ENCODE assay signal across 20 cellular contexts in the genomic region with DNA sequence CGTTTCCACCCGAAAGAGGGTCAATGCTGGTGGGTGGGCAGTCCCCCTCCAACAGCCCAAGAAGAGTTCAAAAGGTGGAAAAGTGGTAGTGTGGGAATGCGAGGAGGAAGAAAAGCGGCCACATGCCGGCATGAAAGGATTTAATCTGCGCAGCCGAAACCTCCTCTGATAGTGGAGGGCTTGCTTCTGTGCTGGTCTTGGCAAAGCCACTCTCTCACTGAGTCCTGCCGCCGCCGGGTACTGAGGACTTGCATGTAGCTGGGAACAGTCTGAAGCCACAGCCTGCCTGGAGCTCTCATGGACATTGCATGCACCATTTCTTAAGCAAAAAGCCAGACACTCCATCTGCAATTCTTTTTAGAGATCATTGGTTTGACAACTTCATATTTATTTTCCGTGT.
A peak's percentile ranks its signal among the peaks of the same experiment; 100 is the strongest.
DNase-seq lines count a peak whose midpoint lies in the region; ATAC-seq and TF ChIP-seq lines count a peak whose summit lies in the region.
"Had no signal": no experiment of that assay in that cellular context is flagged by ENCODE, and none has a peak within 500 bp of the region (broad histone marks: within the 10 kb centered on the region; RNA-seq: fewer than 3 reads in every experiment).

No MANE protein-coding gene starts in this region.

- DNase-seq in G401 (ENCODE audit: low spot score) (peak; percentile 91), caudate nucleus (lab: John Stamatoyannopoulos, UW) (peak in 33 of 61 donors; percentile 17 to 72 (median 43)), retinal pigment epithelial cell (ENCODE audit: low read depth) (no peak), T1000 (lab: John Stamatoyannopoulos, UW) (no peak)
- DNase-seq in central memory CD4-positive, alpha-beta T cell: no peak
- DNase-seq: activated CD4-positive, alpha-beta T cell treated with anti-CD3 and anti-CD28 coated beads for 48 hours; activated CD8-positive, alpha-beta memory T cell treated with anti-CD3 and anti-CD28 coated beads, Interleukin-2, amount 50 U/mL, for 4 hours; gastrocnemius medialis; H9; lower lobe of right lung; naive thymus-derived CD4-positive, alpha-beta T cell; NCI-H2081; NCI-H524; OCI-M1; right lobe of liver; stomach; T-helper 9 cell had no signal

- H3K27me3 ChIP-seq in layer of hippocampus (ENCODE audit: control insufficient read depth, insufficient read depth, low read length): no peaks in the 10 kb centered on the region
- H3K27me3 ChIP-seq: right lobe of liver had no signal

- no peak for TF ChIP-seq CTCF in retinal pigment epithelial cell (conservative IDR thresholded peaks at IDR 0.05; ENCODE audit: low read depth, low read length)

- in situ Hi-C loops in G401 (cut with HindIII; ENCODE audit: low sequenced_read_pairs): no loop called here

- no peak for ATAC-seq in GM18870 (IDR thresholded peaks at IDR 0.05; ENCODE audit: unreplicated experiment)
- ATAC-seq: gastrocnemius medialis; lower lobe of right lung; naive thymus-derived CD4-positive, alpha-beta T cell; right lobe of liver had no signal

- H3K4me3 ChIP-seq in retinal pigment epithelial cell (ENCODE audit: low read length): peak overlapping the region; percentile 27
- H3K4me3 ChIP-seq: coronary artery, gastrocnemius medialis, lower lobe of right lung, right lobe of liver, stomach had no signal

- H3K27ac ChIP-seq in caudate nucleus (ENCODE audit: low read depth, low read length): peak overlapping the region; percentile 71
- H3K27ac ChIP-seq in layer of hippocampus (ENCODE audit: low read depth, low read length): peak overlapping the region; percentile 43
- H3K27ac ChIP-seq: coronary artery, gastrocnemius medialis, lower lobe of right lung, right lobe of liver, stomach had no signal

Comparison
In these comparisons a context has a peak if more than half of its experiments do, and no peak if none do; other contexts are left out.
1. DNase-seq: peak in G401 (single experiment) and caudate nucleus (33 of 61); none in retinal pigment epithelial cell (single experiment), T1000 (single experiment) and central memory CD4-positive, alpha-beta T cell (single experiment).